ENCODE assay signal across 11 cellular contexts in genomic region chr21:41477641-41478318, GRCh38. TPM values are rescaled to one million over a fixed set of nuclear protein-coding genes. Genes with fewer than 3 reads are reported as not detected.
DNase-seq lines count a peak whose midpoint lies in the region; ATAC-seq and TF ChIP-seq lines count a peak whose summit lies in the region.
"Had no signal": no experiment of that assay in that cellular context is flagged by ENCODE, and none has a peak within 500 bp of the region (broad histone marks: within the 10 kb centered on the region; RNA-seq: fewer than 3 reads in every experiment).

No MANE protein-coding gene starts in this region.

- H3K27ac ChIP-seq in KOPT-K1 (ENCODE audit: low read depth, low read length, poor library complexity, severe bottlenecking): peak overlapping the region; percentile 62
- peak overlapping the region; percentile 100 for H3K27ac ChIP-seq in VCaP
- H3K27ac ChIP-seq in stomach: peak overlapping the region; percentile 21 to 64 (median 50)
- H3K27ac ChIP-seq: HL-60, uterus had no signal

- WGBS in stomach, 5 donors: 17 to 23% (median 21%) methylated on average over 12 to 15 of the region's 15 CpGs

- no peak for TF ChIP-seq EP300 in stomach (IDR thresholded peaks at IDR 0.05)

- ATAC-seq in HG02588 (IDR thresholded peaks at IDR 0.05; ENCODE audit: unreplicated experiment): no peak
- ATAC-seq: left cardiac atrium had no signal

- H3K4me3 ChIP-seq in stomach: no peak overlapping the region
- H3K4me3 ChIP-seq: uterus had no signal

- H3K9me3 ChIP-seq in KOPT-K1 (ENCODE audit: insufficient read depth, low read length, poor library complexity, severe bottlenecking) (no peaks in the 10 kb centered on the region), stomach (no peaks in the 10 kb centered on the region)
- H3K9me3 ChIP-seq: uterus had no signal

- intact Hi-C loops in stomach (cut with DNase I; ENCODE audit: low total_unique reads): no loop called here

- peaks cover 35 to 63% (median 38%) of the 10 kb centered on the region in 4 donors for H3K4me1 ChIP-seq in stomach
- H3K4me1 ChIP-seq: uterus had no signal

- no peak for TF ChIP-seq POLR2A in stomach (IDR thresholded peaks at IDR 0.05)

- H3K36me3 ChIP-seq in KOPT-K1 (ENCODE audit: insufficient read depth, low read length) (no peaks in the 10 kb centered on the region), stomach (peaks cover 10 to 79% (median 54%) of the 10 kb centered on the region in 4 donors)
- H3K36me3 ChIP-seq: uterus had no signal

- DNase-seq in islet precursor cell (peak; percentile 88), stomach (peak; percentile 69), CD1c-positive myeloid dendritic cell (ENCODE audit: extremely low spot score) (no peak), HCEC 1CT (no peak)
- DNase-seq: activated CD8-positive, alpha-beta memory T cell treated with anti-CD3 and anti-CD28 coated beads, Interleukin-2, amount 50 U/mL, for 4 hours; left cardiac atrium; uterus had no signal

- H3K27me3 ChIP-seq in stomach: peaks cover 0 to 6% (median 0%) of the 10 kb centered on the region in 3 donors
- H3K27me3 ChIP-seq: uterus had no signal

- TF ChIP-seq CTCF in VCaP (conservative IDR thresholded peaks at IDR 0.05): no peak
- TF ChIP-seq CTCF in stomach (IDR thresholded peaks at IDR 0.05): no peak

RNA-seq across cellular contexts. Expression of gene TMPRSS2, which starts 30.2 kb away (rescaled TPM):
- 100 to 1,000 TPM; 102 to 554 (median 195) TPM for total RNA-seq in stomach
- polyA plus RNA-seq in stomach: 100 to 1,000 TPM in 1 of 3 donors, 10 to 100 TPM in 2; 58.2 to 106 (median 59.2) TPM
- total RNA-seq: left cardiac atrium had no signal

RNA-seq across cellular contexts. Expression of gene MX1, which starts 51.7 kb away (rescaled TPM):
- 100 to 1,000 TPM in 2 of 5 donors, 10 to 100 TPM in 3; 15.1 to 125 (median 66.9) TPM for total RNA-seq in stomach
- 10 to 100 TPM; 11.4 to 25.2 (median 25.1) TPM for polyA plus RNA-seq in stomach

Comparison
In these comparisons a context has a peak if more than half of its experiments do, and no peak if none do; other contexts are left out.
1. H3K27ac ChIP-seq: peak in every context shown above with its lines; median percentile 100 in VCaP; 62 in KOPT-K1; 50 in stomach.
2. DNase-seq: peak in islet precursor cell (single experiment) and stomach (single experiment); none in CD1c-positive myeloid dendritic cell (single experiment) and HCEC 1CT (single experiment).